Comparison of ENCODE assay signal across 1 cellular context in the genomic region with DNA sequence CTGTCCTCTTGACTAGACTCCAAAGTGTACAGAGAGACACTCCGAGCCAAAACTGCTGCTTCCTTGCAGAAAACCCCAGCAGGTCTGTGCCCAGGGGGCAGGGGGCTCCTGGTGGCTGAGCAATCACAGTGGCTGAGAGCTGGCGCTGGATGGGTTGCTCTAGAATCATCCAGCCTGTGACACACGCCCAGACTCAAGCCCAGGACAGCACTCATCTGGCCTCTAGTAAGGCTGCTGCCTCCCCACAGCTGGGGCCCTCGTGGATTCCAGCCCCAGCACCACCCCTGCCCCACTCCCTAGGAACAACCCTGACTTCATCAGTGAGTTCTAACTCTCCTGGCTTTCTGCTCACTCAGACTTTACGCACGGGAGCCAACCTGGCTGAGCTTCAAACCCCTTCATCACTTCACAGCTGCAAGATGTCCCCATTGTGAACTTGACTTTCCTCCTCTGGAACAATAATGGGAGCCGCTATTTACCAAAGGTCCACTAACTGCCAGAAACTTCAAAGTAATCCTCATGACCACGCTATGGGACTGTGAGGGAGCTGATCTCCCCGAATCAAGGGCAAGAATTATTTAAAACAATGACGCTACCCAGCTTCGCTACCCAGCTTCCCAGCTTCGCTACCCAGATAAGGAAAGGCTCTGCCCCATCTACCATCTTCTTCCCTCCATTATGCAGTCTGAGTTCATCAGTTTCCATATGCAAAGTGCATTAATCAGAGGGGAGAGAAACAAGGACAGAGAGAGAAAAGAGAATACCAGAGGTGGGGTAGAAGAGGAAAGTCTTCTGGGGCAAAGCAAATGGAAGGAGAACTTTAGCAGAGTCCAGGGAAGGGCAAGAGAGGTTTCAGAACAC.
TF ChIP-seq lines count a peak whose summit lies in the region.

No MANE protein-coding gene starts in this region.

TF ChIP-seq in HepG2, 621 proteins besides CTCF, POLR2A, EP300 and RAD21 (continued from another document and continues in another):
- TF ChIP-seq, protein P1, sequence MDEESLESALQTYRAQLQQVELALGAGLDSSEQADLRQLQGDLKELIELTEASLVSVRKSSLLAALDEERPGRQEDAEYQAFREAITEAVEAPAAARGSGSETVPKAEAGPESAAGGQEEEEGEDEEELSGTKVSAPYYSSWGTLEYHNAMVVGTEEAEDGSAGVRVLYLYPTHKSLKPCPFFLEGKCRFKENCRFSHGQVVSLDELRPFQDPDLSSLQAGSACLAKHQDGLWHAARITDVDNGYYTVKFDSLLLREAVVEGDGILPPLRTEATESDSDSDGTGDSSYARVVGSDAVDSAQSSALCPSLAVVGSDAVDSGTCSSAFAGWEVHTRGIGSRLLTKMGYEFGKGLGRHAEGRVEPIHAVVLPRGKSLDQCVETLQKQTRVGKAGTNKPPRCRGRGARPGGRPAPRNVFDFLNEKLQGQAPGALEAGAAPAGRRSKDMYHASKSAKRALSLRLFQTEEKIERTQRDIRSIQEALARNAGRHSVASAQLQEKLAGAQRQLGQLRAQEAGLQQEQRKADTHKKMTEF (CRISPR knock-in tag; IDR thresholded peaks at IDR 0.05), result peak; percentile 59
- 0 out of 2 replicates have a peak, but pooled peaks have one; percentile 72 for TF ChIP-seq ZNF703 (CRISPR knock-in tag; IDR thresholded peaks at IDR 0.05; ENCODE audit: borderline replicate concordance)
- TF ChIP-seq MAZ (IDR thresholded peaks at IDR 0.05; ENCODE audit: borderline replicate concordance, low read depth, low read length), result no peak
- TF ChIP-seq MAZ (CRISPR knock-in tag; IDR thresholded peaks at IDR 0.05; ENCODE audit: low read depth), result no peak
- TF ChIP-seq HNRNPL (IDR thresholded peaks at IDR 0.05; ENCODE audit: low read depth, low read length), result 0 out of 2 replicates have a peak, but pooled peaks have one; percentile 15
- peak; percentile 63; the same call in 1 of the 2 replicates for TF ChIP-seq ZNF598 (CRISPR knock-in tag; IDR thresholded peaks at IDR 0.05; ENCODE audit: borderline replicate concordance)
- no peak for TF ChIP-seq FOSL1 (CRISPR knock-in tag; IDR thresholded peaks at IDR 0.05; ENCODE audit: borderline replicate concordance)
- no peak for TF ChIP-seq ZNF207 (IDR thresholded peaks at IDR 0.05; ENCODE audit: borderline replicate concordance)
- TF ChIP-seq, protein P2, sequence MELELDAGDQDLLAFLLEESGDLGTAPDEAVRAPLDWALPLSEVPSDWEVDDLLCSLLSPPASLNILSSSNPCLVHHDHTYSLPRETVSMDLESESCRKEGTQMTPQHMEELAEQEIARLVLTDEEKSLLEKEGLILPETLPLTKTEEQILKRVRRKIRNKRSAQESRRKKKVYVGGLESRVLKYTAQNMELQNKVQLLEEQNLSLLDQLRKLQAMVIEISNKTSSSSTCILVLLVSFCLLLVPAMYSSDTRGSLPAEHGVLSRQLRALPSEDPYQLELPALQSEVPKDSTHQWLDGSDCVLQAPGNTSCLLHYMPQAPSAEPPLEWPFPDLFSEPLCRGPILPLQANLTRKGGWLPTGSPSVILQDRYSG (CRISPR knock-in tag; IDR thresholded peaks at IDR 0.05), result no peak
- TF ChIP-seq, protein P3, sequence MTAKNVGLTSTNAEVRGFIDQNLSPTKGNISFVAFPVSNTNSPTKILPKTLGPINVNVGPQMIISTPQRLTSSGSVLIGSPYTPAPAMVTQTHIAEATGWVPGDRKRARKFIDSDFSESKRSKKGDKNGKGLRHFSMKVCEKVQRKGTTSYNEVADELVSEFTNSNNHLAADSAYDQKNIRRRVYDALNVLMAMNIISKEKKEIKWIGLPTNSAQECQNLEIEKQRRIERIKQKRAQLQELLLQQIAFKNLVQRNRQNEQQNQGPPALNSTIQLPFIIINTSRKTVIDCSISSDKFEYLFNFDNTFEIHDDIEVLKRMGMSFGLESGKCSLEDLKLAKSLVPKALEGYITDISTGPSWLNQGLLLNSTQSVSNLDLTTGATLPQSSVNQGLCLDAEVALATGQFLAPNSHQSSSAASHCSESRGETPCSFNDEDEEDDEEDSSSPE (CRISPR knock-in tag; IDR thresholded peaks at IDR 0.05), result 0 out of 2 replicates have a peak, but pooled peaks have one; percentile 22
- no peak for TF ChIP-seq FOXA1 (IDR thresholded peaks at IDR 0.05)
- TF ChIP-seq FOXA1 (CRISPR knock-in tag; IDR thresholded peaks at IDR 0.05), result peak; percentile 86
- peak; percentile 65; the same call in 1 of the 2 replicates for TF ChIP-seq ZNF230 (CRISPR knock-in tag; IDR thresholded peaks at IDR 0.05)
- TF ChIP-seq NRL (CRISPR knock-in tag; IDR thresholded peaks at IDR 0.05; ENCODE audit: borderline replicate concordance), result no peak
- no peak for TF ChIP-seq PRPF4 (IDR thresholded peaks at IDR 0.05; ENCODE audit: low read depth, low read length, poor library complexity, severe bottlenecking)
- TF ChIP-seq RARA (CRISPR knock-in tag; IDR thresholded peaks at IDR 0.05), result peak; percentile 93
- TF ChIP-seq ZBTB7A (CRISPR knock-in tag; IDR thresholded peaks at IDR 0.05), result no peak
- no peak for TF ChIP-seq ZNF883 (CRISPR knock-in tag; IDR thresholded peaks at IDR 0.05; ENCODE audit: not compliant biosample characterization)
- TF ChIP-seq, protein P4, sequence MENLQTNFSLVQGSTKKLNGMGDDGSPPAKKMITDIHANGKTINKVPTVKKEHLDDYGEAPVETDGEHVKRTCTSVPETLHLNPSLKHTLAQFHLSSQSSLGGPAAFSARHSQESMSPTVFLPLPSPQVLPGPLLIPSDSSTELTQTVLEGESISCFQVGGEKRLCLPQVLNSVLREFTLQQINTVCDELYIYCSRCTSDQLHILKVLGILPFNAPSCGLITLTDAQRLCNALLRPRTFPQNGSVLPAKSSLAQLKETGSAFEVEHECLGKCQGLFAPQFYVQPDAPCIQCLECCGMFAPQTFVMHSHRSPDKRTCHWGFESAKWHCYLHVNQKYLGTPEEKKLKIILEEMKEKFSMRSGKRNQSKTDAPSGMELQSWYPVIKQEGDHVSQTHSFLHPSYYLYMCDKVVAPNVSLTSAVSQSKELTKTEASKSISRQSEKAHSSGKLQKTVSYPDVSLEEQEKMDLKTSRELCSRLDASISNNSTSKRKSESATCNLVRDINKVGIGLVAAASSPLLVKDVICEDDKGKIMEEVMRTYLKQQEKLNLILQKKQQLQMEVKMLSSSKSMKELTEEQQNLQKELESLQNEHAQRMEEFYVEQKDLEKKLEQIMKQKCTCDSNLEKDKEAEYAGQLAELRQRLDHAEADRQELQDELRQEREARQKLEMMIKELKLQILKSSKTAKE (CRISPR knock-in tag; IDR thresholded peaks at IDR 0.05; ENCODE audit: borderline replicate concordance), result peak; percentile 56; the same call in 1 of the 2 replicates
- TF ChIP-seq, protein P5, sequence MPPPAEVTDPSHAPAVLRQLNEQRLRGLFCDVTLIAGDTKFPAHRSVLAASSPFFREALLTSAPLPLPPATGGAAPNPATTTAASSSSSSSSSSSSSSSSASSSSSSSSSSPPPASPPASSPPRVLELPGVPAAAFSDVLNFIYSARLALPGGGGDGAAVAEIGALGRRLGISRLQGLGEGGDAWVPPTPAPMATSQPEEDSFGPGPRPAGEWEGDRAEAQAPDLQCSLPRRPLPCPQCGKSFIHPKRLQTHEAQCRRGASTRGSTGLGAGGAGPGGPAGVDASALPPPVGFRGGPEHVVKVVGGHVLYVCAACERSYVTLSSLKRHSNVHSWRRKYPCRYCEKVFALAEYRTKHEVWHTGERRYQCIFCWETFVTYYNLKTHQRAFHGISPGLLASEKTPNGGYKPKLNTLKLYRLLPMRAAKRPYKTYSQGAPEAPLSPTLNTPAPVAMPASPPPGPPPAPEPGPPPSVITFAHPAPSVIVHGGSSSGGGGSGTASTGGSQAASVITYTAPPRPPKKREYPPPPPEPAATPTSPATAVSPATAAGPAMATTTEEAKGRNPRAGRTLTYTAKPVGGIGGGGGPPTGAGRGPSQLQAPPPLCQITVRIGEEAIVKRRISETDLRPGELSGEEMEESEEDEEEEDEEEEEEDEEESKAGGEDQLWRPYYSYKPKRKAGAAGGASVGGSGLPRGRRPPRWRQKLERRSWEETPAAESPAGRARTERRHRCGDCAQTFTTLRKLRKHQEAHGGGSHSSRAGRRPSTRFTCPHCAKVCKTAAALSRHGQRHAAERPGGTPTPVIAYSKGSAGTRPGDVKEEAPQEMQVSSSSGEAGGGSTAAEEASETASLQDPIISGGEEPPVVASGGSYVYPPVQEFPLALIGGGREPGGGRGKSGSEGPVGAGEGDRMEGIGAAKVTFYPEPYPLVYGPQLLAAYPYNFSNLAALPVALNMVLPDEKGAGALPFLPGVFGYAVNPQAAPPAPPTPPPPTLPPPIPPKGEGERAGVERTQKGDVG (CRISPR knock-in tag; IDR thresholded peaks at IDR 0.05; ENCODE audit: borderline replicate concordance), result no peak
- TF ChIP-seq, protein P6, sequence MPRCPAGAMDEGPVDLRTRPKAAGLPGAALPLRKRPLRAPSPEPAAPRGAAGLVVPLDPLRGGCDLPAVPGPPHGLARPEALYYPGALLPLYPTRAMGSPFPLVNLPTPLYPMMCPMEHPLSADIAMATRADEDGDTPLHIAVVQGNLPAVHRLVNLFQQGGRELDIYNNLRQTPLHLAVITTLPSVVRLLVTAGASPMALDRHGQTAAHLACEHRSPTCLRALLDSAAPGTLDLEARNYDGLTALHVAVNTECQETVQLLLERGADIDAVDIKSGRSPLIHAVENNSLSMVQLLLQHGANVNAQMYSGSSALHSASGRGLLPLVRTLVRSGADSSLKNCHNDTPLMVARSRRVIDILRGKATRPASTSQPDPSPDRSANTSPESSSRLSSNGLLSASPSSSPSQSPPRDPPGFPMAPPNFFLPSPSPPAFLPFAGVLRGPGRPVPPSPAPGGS (CRISPR knock-in tag; IDR thresholded peaks at IDR 0.05), result no peak
- no peak for TF ChIP-seq SNAI1 (CRISPR knock-in tag; IDR thresholded peaks at IDR 0.05; ENCODE audit: borderline replicate concordance)
- TF ChIP-seq, protein P7, sequence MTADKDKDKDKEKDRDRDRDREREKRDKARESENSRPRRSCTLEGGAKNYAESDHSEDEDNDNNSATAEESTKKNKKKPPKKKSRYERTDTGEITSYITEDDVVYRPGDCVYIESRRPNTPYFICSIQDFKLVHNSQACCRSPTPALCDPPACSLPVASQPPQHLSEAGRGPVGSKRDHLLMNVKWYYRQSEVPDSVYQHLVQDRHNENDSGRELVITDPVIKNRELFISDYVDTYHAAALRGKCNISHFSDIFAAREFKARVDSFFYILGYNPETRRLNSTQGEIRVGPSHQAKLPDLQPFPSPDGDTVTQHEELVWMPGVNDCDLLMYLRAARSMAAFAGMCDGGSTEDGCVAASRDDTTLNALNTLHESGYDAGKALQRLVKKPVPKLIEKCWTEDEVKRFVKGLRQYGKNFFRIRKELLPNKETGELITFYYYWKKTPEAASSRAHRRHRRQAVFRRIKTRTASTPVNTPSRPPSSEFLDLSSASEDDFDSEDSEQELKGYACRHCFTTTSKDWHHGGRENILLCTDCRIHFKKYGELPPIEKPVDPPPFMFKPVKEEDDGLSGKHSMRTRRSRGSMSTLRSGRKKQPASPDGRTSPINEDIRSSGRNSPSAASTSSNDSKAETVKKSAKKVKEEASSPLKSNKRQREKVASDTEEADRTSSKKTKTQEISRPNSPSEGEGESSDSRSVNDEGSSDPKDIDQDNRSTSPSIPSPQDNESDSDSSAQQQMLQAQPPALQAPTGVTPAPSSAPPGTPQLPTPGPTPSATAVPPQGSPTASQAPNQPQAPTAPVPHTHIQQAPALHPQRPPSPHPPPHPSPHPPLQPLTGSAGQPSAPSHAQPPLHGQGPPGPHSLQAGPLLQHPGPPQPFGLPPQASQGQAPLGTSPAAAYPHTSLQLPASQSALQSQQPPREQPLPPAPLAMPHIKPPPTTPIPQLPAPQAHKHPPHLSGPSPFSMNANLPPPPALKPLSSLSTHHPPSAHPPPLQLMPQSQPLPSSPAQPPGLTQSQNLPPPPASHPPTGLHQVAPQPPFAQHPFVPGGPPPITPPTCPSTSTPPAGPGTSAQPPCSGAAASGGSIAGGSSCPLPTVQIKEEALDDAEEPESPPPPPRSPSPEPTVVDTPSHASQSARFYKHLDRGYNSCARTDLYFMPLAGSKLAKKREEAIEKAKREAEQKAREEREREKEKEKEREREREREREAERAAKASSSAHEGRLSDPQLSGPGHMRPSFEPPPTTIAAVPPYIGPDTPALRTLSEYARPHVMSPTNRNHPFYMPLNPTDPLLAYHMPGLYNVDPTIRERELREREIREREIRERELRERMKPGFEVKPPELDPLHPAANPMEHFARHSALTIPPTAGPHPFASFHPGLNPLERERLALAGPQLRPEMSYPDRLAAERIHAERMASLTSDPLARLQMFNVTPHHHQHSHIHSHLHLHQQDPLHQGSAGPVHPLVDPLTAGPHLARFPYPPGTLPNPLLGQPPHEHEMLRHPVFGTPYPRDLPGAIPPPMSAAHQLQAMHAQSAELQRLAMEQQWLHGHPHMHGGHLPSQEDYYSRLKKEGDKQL (CRISPR knock-in tag; IDR thresholded peaks at IDR 0.05; ENCODE audit: low read depth), result peak; percentile 73
- no peak for TF ChIP-seq ZNF562 (CRISPR knock-in tag; IDR thresholded peaks at IDR 0.05; ENCODE audit: borderline replicate concordance)
- TF ChIP-seq KDM5B (CRISPR knock-in tag; IDR thresholded peaks at IDR 0.05; ENCODE audit: borderline replicate concordance), result 0 out of 2 replicates have a peak, but pooled peaks have one; percentile 55
- TF ChIP-seq FOXA3 (CRISPR knock-in tag; IDR thresholded peaks at IDR 0.05), result peak; percentile 87
- TF ChIP-seq ZNF790 (CRISPR knock-in tag; IDR thresholded peaks at IDR 0.05; ENCODE audit: borderline replicate concordance), result no peak
- peak; percentile 55; the same call in 1 of the 2 replicates for TF ChIP-seq ZNF510 (CRISPR knock-in tag; IDR thresholded peaks at IDR 0.05; ENCODE audit: low read depth)
- TF ChIP-seq SOX6 (IDR thresholded peaks at IDR 0.05), result no peak
- peak; percentile 86 for TF ChIP-seq SOX6 (CRISPR knock-in tag; IDR thresholded peaks at IDR 0.05)
- peak; percentile 28; the same call in 1 of the 2 replicates for TF ChIP-seq BHLHE40 (IDR thresholded peaks at IDR 0.05; ENCODE audit: low read length)
- TF ChIP-seq SETDB1 (CRISPR knock-in tag; IDR thresholded peaks at IDR 0.05; ENCODE audit: borderline replicate concordance), result no peak
- TF ChIP-seq NCOA2 (CRISPR knock-in tag; IDR thresholded peaks at IDR 0.05), result peak; percentile 77
- TF ChIP-seq ZFP36L1 (CRISPR knock-in tag; IDR thresholded peaks at IDR 0.05), result no peak
- TF ChIP-seq POGZ (CRISPR knock-in tag; IDR thresholded peaks at IDR 0.05), result peak; percentile 27; the same call in 1 of the 2 replicates
- TF ChIP-seq ESRRA (CRISPR knock-in tag; IDR thresholded peaks at IDR 0.05; ENCODE audit: low read depth), result peak; percentile 45; the same call in 1 of the 2 replicates
- peak; percentile 36; the same call in 1 of the 2 replicates for TF ChIP-seq IRF2 (CRISPR knock-in tag; IDR thresholded peaks at IDR 0.05)
- TF ChIP-seq ZNF569 (CRISPR knock-in tag; IDR thresholded peaks at IDR 0.05; ENCODE audit: borderline replicate concordance), result no peak
- no peak for TF ChIP-seq HHEX (CRISPR knock-in tag; IDR thresholded peaks at IDR 0.05)
- TF ChIP-seq JUN (CRISPR knock-in tag; IDR thresholded peaks at IDR 0.05), result peak; percentile 45; the same call in 1 of the 2 replicates
- TF ChIP-seq THAP11 (CRISPR knock-in tag; IDR thresholded peaks at IDR 0.05), result peak; percentile 57
- TF ChIP-seq SAP130 (CRISPR knock-in tag; IDR thresholded peaks at IDR 0.05; ENCODE audit: low read depth), result peak; percentile 70
- no peak for TF ChIP-seq ZNF709 (CRISPR knock-in tag; IDR thresholded peaks at IDR 0.05)
- TF ChIP-seq ZNF224 (CRISPR knock-in tag; IDR thresholded peaks at IDR 0.05), result 0 out of 2 replicates have a peak, but pooled peaks have one; percentile 50
- TF ChIP-seq TCF7L2 (IDR thresholded peaks at IDR 0.05; ENCODE audit: low read depth, low read length), result peak; percentile 53; the same call in 1 of the 2 replicates
